16 cellular contexts compared by ENCODE assay signal in genomic region chr11:23932485-23932898, GRCh38.
DNase-seq lines count a peak whose midpoint lies in the region; ATAC-seq and TF ChIP-seq lines count a peak whose summit lies in the region.
"Had no signal": no experiment of that assay in that cellular context is flagged by ENCODE, and none has a peak within 500 bp of the region (broad histone marks: within the 10 kb centered on the region; RNA-seq: fewer than 3 reads in every experiment).

No MANE protein-coding gene starts in this region.

- no peak overlapping the region for H2BK15ac ChIP-seq in neuronal stem cell (ENCODE audit: low read length)

- H3K4me2 ChIP-seq in fibroblast of lung (ENCODE audit: extremely low read depth, insufficient read depth, low read length) (no peak overlapping the region), neuronal stem cell (ENCODE audit: insufficient read depth, low read length, poor library complexity, severe bottlenecking) (no peak overlapping the region)

- H3K4me1 ChIP-seq in fibroblast of lung (ENCODE audit: control insufficient read depth, extremely low read depth, insufficient read depth, low read length) (no peaks in the 10 kb centered on the region), neuronal stem cell (ENCODE audit: control insufficient read depth in 2 of 2, insufficient read depth in 1 of 2, low read depth in 1 of 2, low read length in 2 of 2) (no peaks in the 10 kb centered on the region)
- H3K4me1 ChIP-seq in CD8-positive, alpha-beta T cell (ENCODE audit: insufficient read depth, low read length) = no peaks in the 10 kb centered on the region
- H3K4me1 ChIP-seq in naive thymus-derived CD4-positive, alpha-beta T cell (ENCODE audit: control insufficient read depth in 2 of 2, insufficient read depth in 2 of 2, low read length in 2 of 2) = no peaks in the 10 kb centered on the region

- peaks cover 3% of the 10 kb centered on the region for H3K9me3 Mint-ChIP-seq in CD8-positive, alpha-beta T cell
- H3K9me3 Mint-ChIP-seq in naive thymus-derived CD4-positive, alpha-beta T cell = peaks cover 0 to 9% (median 4%) of the 10 kb centered on the region in 11 donors

- peaks cover 3% of the 10 kb centered on the region for H3K4me1 Mint-ChIP-seq in CD8-positive, alpha-beta T cell (ENCODE audit: low read depth)
- no peaks in the 10 kb centered on the region for H3K4me1 Mint-ChIP-seq in naive thymus-derived CD4-positive, alpha-beta T cell

- H3K79me2 ChIP-seq in fibroblast of lung (ENCODE audit: control insufficient read depth, insufficient read depth, low read length) = no peaks in the 10 kb centered on the region

- H3K27ac ChIP-seq in fibroblast of lung (ENCODE audit: insufficient read depth, low read length) = no peak overlapping the region
- no peak overlapping the region for H3K27ac ChIP-seq in neuronal stem cell (replicated peaks; ENCODE audit: low read length)
- H3K27ac ChIP-seq in CD8-positive, alpha-beta T cell (ENCODE audit: low read depth, low read length) = no peak overlapping the region
- H3K27ac ChIP-seq in naive thymus-derived CD4-positive, alpha-beta T cell (ENCODE audit: low read depth, low read length) = no peak overlapping the region
- H3K27ac ChIP-seq: thoracic aorta had no signal

- H3K14ac ChIP-seq in neuronal stem cell (ENCODE audit: low read length) = no peak overlapping the region

- CTCF ChIA-PET in CD8-positive, alpha-beta T cell (lab: Charles Lee) = no interaction called here
- CTCF ChIA-PET in naive thymus-derived CD4-positive, alpha-beta T cell (lab: Charles Lee) = no interaction called here

- H3K27ac Mint-ChIP-seq in CD8-positive, alpha-beta T cell = no peak overlapping the region
- H3K27ac Mint-ChIP-seq in naive thymus-derived CD4-positive, alpha-beta T cell = no peak overlapping the region
- H3K27ac Mint-ChIP-seq: activated naive CD8-positive, alpha-beta T cell; naive thymus-derived CD8-positive, alpha-beta T cell; T-helper 2 cell treated with Interferon-gamma antibody and Interleukin-4, amounts not matched to agents 5 μg/mL and 100 μg/mL, for 36 hours had no signal

- no peak for ATAC-seq in CD8-positive, alpha-beta T cell
- no peak for ATAC-seq in naive thymus-derived CD4-positive, alpha-beta T cell
- ATAC-seq: left lobe of liver; naive thymus-derived CD8-positive, alpha-beta T cell had no signal

- no peaks in the 10 kb centered on the region for H3K9me3 ChIP-seq in fibroblast of lung (ENCODE audit: control insufficient read depth, insufficient read depth, low read depth, low read length)
- H3K9me3 ChIP-seq in neuronal stem cell (replicated peaks in 1 of 2; ENCODE audit: control insufficient read depth in 2 of 2, insufficient read depth in 1 of 2, low read depth in 1 of 2, low read length in 2 of 2) = no peaks in the 10 kb centered on the region
- no peaks in the 10 kb centered on the region for H3K9me3 ChIP-seq in CD8-positive, alpha-beta T cell (ENCODE audit: low read length)
- H3K9me3 ChIP-seq in naive thymus-derived CD4-positive, alpha-beta T cell (ENCODE audit: control insufficient read depth in 2 of 3, low read length in 3 of 3) = no peaks in the 10 kb centered on the region
- H3K9me3 ChIP-seq: thoracic aorta had no signal

- H3K79me1 ChIP-seq in neuronal stem cell (ENCODE audit: low read depth, low read length) = no peaks in the 10 kb centered on the region

- no peaks in the 10 kb centered on the region for H3K36me3 Mint-ChIP-seq in CD8-positive, alpha-beta T cell
- H3K36me3 Mint-ChIP-seq in naive thymus-derived CD4-positive, alpha-beta T cell = peaks cover 0 to 4% (median 0%) of the 10 kb centered on the region in 5 donors
- H3K36me3 Mint-ChIP-seq: activated naive CD8-positive, alpha-beta T cell; naive thymus-derived CD8-positive, alpha-beta T cell had no signal

- POLR2A ChIA-PET in CD8-positive, alpha-beta T cell (lab: Charles Lee) = no interaction called here
- POLR2A ChIA-PET in naive thymus-derived CD4-positive, alpha-beta T cell (lab: Charles Lee) = no interaction called here

- no peak overlapping the region for H2BK5ac ChIP-seq in neuronal stem cell (ENCODE audit: low read length)

- H3K27me3 Mint-ChIP-seq in CD8-positive, alpha-beta T cell (ENCODE audit: low read depth) = no peaks in the 10 kb centered on the region
- H3K27me3 Mint-ChIP-seq in naive thymus-derived CD4-positive, alpha-beta T cell = no peaks in the 10 kb centered on the region
- H3K27me3 Mint-ChIP-seq: activated naive CD8-positive, alpha-beta T cell; naive thymus-derived CD8-positive, alpha-beta T cell had no signal

- no peak overlapping the region for H3K9ac ChIP-seq in fibroblast of lung (ENCODE audit: insufficient read depth, low read length)
- H3K9ac ChIP-seq in neuronal stem cell (ENCODE audit: low read depth, low read length, poor library complexity) = no peak overlapping the region

- no peak overlapping the region for H2AFZ ChIP-seq in fibroblast of lung (ENCODE audit: low read length)
- H2AFZ ChIP-seq in neuronal stem cell (ENCODE audit: low read length) = peak overlapping the region; percentile 9

- H4K8ac ChIP-seq in neuronal stem cell (ENCODE audit: low read depth, low read length) = no peak overlapping the region

- no peak overlapping the region for H2BK120ac ChIP-seq in neuronal stem cell (ENCODE audit: low read depth, low read length)

- intact Hi-C loops in CD8-positive, alpha-beta T cell (cut with DNase I, micrococcal nuclease) = no loop called here
- intact Hi-C loops in naive thymus-derived CD4-positive, alpha-beta T cell (cut with micrococcal nuclease) = no loop called here

- DNase-seq in ELR (ENCODE audit: low read depth) (peak; percentile 16), RPMI7951 (ENCODE audit: low read depth) (peak; percentile 11), fibroblast of lung (ENCODE audit: low read depth in 2 of 2) (peak; percentile 31 to 84), neuronal stem cell (ENCODE audit: low spot score) (no peak), medulla oblongata (ENCODE audit: extremely low spot score) (no peak), cerebellar cortex (ENCODE audit: low spot score) (no peak)
- no peak for DNase-seq in CD8-positive, alpha-beta T cell
- no peak for DNase-seq in naive thymus-derived CD4-positive, alpha-beta T cell
- DNase-seq: activated CD4-positive, alpha-beta T cell treated with anti-CD3 and anti-CD28 coated beads for 4 hours; activated T-cell treated with anti-CD3 and anti-CD28 coated beads, Interleukin-2, amount 50 U/mL, for 1 hour; naive thymus-derived CD8-positive, alpha-beta T cell; retina had no signal

- no peak overlapping the region for H4K91ac ChIP-seq in neuronal stem cell (ENCODE audit: low read depth, low read length, poor library complexity)

- no peak overlapping the region for H3K23ac ChIP-seq in neuronal stem cell (ENCODE audit: low read depth, low read length, poor library complexity)

- no peak for TF ChIP-seq CTCF in fibroblast of lung (conservative IDR thresholded peaks at IDR 0.05 in 1 of 2, IDR thresholded peaks at IDR 0.05 in 1 of 2; ENCODE audit: low read depth in 1 of 2, low read length in 2 of 2)
- TF ChIP-seq CTCF in CD8-positive, alpha-beta T cell (IDR thresholded peaks at IDR 0.05) = no peak

- H3K18ac ChIP-seq in neuronal stem cell (ENCODE audit: low read length) = no peak overlapping the region

- H3K4me3 Mint-ChIP-seq in CD8-positive, alpha-beta T cell = no peak overlapping the region
- no peak overlapping the region for H3K4me3 Mint-ChIP-seq in naive thymus-derived CD4-positive, alpha-beta T cell
- H3K4me3 Mint-ChIP-seq: activated naive CD8-positive, alpha-beta T cell; naive thymus-derived CD8-positive, alpha-beta T cell; T-helper 2 cell treated with Interferon-gamma antibody and Interleukin-4, amounts not matched to agents 5 μg/mL and 100 μg/mL, for 36 hours had no signal

- H3K4ac ChIP-seq in neuronal stem cell (ENCODE audit: low read length) = no peak overlapping the region

- H2AK5ac ChIP-seq in neuronal stem cell (ENCODE audit: low read depth, low read length) = no peak overlapping the region

- no peaks in the 10 kb centered on the region for H3K27me3 ChIP-seq in fibroblast of lung (ENCODE audit: control insufficient read depth, insufficient read depth, low read length)
- no peaks in the 10 kb centered on the region for H3K27me3 ChIP-seq in neuronal stem cell (ENCODE audit: control insufficient read depth in 3 of 3, insufficient read depth in 3 of 3, low read depth in 1 of 3, low read length in 3 of 3)
- H3K27me3 ChIP-seq in CD8-positive, alpha-beta T cell (ENCODE audit: insufficient read depth, low read length) = no peaks in the 10 kb centered on the region
- no peaks in the 10 kb centered on the region for H3K27me3 ChIP-seq in naive thymus-derived CD4-positive, alpha-beta T cell (ENCODE audit: control insufficient read depth in 2 of 2, insufficient read depth in 2 of 2, low read length in 2 of 2)

- H2BK12ac ChIP-seq in neuronal stem cell (ENCODE audit: low read length) = no peak overlapping the region

- no peak overlapping the region for H3K4me3 ChIP-seq in fibroblast of lung (replicated peaks in 1 of 4; ENCODE audit: control extremely low read depth in 1 of 4, insufficient read depth in 1 of 4, low read depth in 3 of 4, low read length in 4 of 4)
- no peak overlapping the region for H3K4me3 ChIP-seq in neuronal stem cell (ENCODE audit: low read length in 2 of 2)
- H3K4me3 ChIP-seq in CD8-positive, alpha-beta T cell (ENCODE audit: low read depth, low read length) = no peak overlapping the region
- H3K4me3 ChIP-seq in naive thymus-derived CD4-positive, alpha-beta T cell (ENCODE audit: low read length) = no peak overlapping the region
- H3K4me3 ChIP-seq: thoracic aorta had no signal

- H3K36me3 ChIP-seq in fibroblast of lung (ENCODE audit: control insufficient read depth, insufficient read depth, low read length) (no peaks in the 10 kb centered on the region), neuronal stem cell (replicated peaks in 1 of 2; ENCODE audit: control insufficient read depth in 2 of 2, insufficient read depth in 2 of 2, low read length in 2 of 2) (no peaks in the 10 kb centered on the region)
- no peaks in the 10 kb centered on the region for H3K36me3 ChIP-seq in CD8-positive, alpha-beta T cell (ENCODE audit: insufficient read depth, low read length)
- no peaks in the 10 kb centered on the region for H3K36me3 ChIP-seq in naive thymus-derived CD4-positive, alpha-beta T cell (ENCODE audit: control insufficient read depth in 2 of 3, insufficient read depth in 3 of 3, low read length in 3 of 3)
- H3K36me3 ChIP-seq: thoracic aorta had no signal

- H4K20me1 ChIP-seq in fibroblast of lung (ENCODE audit: control insufficient read depth, extremely low read depth, insufficient read depth, low read length) = no peaks in the 10 kb centered on the region

Comparison
In these comparisons a context has a peak if more than half of its experiments do, and no peak if none do; other contexts are left out.
1. DNase-seq: peak in ELR (single experiment), RPMI7951 (single experiment) and fibroblast of lung (2 of 2); none in neuronal stem cell (single experiment), CD8-positive, alpha-beta T cell (0 of 7), medulla oblongata (single experiment), naive thymus-derived CD4-positive, alpha-beta T cell (0 of 9) and cerebellar cortex (single experiment).